Comparison of ENCODE assay signal across 22 cellular contexts in genomic region chr6:90126178-90126577, GRCh38.
DNase-seq lines count a peak whose midpoint lies in the region; ATAC-seq, FAIRE-seq and TF ChIP-seq lines count a peak whose summit lies in the region.
"Had no signal": no experiment of that assay in that cellular context is flagged by ENCODE, and none has a peak within 500 bp of the region (broad histone marks: within the 10 kb centered on the region; RNA-seq: fewer than 3 reads in every experiment).

No MANE protein-coding gene starts in this region.

- BruUV-seq in OCI-LY7 (replicated peaks; lab: Mats Ljungman, UMichigan) = no TSS peak

- no peaks in the 10 kb centered on the region for H3K9me3 Mint-ChIP-seq in stimulated activated naive CD8-positive, alpha-beta T cell treated with anti-CD3 and anti-CD28 coated beads, Interleukin-15, Interleukin-2, amounts not matched to agents 100 ng/mL and 50 ng/mL, for 24 hours
- H3K9me3 Mint-ChIP-seq in brain = peaks cover 0 to 4% (median 3%) of the 10 kb centered on the region in 5 experiments
- H3K9me3 Mint-ChIP-seq: activated CD4-positive, alpha-beta memory T cell treated with anti-CD3 and anti-CD28 coated beads for 36 hours; central memory CD8-positive, alpha-beta T cell had no signal

- peak overlapping the region; percentile 65 for H3K4me2 ChIP-seq in OCI-LY7 (ENCODE audit: low read length)
- H3K4me2 ChIP-seq: hepatocyte had no signal

- peak overlapping the region; percentile 42 for H3K4me3 Mint-ChIP-seq in stimulated activated naive CD8-positive, alpha-beta T cell treated with anti-CD3 and anti-CD28 coated beads, Interleukin-15, Interleukin-2, amounts not matched to agents 100 ng/mL and 50 ng/mL, for 24 hours
- no peak overlapping the region for H3K4me3 Mint-ChIP-seq in brain
- H3K4me3 Mint-ChIP-seq: activated CD4-positive, alpha-beta memory T cell treated with anti-CD3 and anti-CD28 coated beads for 36 hours; central memory CD8-positive, alpha-beta T cell had no signal

- FAIRE-seq in frontal cortex (lab: Jason Lieb, UNC) = no peak

- intact Hi-C loops in OCI-LY7 (cut with micrococcal nuclease; ENCODE audit: unreplicated experiment) = no loop called here
- intact Hi-C loops in aorta (cut with DNase I) = no loop called here

- no peak overlapping the region for H2AFZ ChIP-seq in OCI-LY7 (ENCODE audit: low read length)
- H2AFZ ChIP-seq: hepatocyte had no signal

- CTCF ChIA-PET in OCI-LY7 (lab: Charles Lee; ENCODE audit: unreplicated experiment) = interaction anchor here (0.6 kb wide), 1 partner anchor 170 kb away, joined by 3 read pairs; no protein-coding TSS in a partner anchor

- H3K36me3 ChIP-seq in OCI-LY7 (ENCODE audit: insufficient read depth, low read length) (peaks cover 50% of the 10 kb centered on the region), aorta (ENCODE audit: control insufficient read depth in 1 of 2, insufficient read depth in 2 of 2, low read length in 1 of 2) (no peaks in the 10 kb centered on the region)
- H3K36me3 ChIP-seq: HAP-1, prostate gland, stomach had no signal

- H3K27ac ChIP-seq in OCI-LY7 (ENCODE audit: low read depth, low read length, poor library complexity, severe bottlenecking) (peak overlapping the region; percentile 60), aorta (ENCODE audit: low read depth in 1 of 2, low read length in 2 of 2) (no peak overlapping the region)
- H3K27ac ChIP-seq: foreskin keratinocyte, hepatocyte, prostate gland, stomach had no signal

- WGBS in aorta, 2 donors = 19 to 20% methylated on average over 5 of the region's 5 CpGs

- peaks cover 11% of the 10 kb centered on the region; the same call in 1 of the 2 replicates for H4K20me1 ChIP-seq in OCI-LY7 (ENCODE audit: insufficient read depth, low read length)

- peaks cover 54% of the 10 kb centered on the region for H3K36me3 Mint-ChIP-seq in stimulated activated naive CD8-positive, alpha-beta T cell treated with anti-CD3 and anti-CD28 coated beads, Interleukin-15, Interleukin-2, amounts not matched to agents 100 ng/mL and 50 ng/mL, for 24 hours (ENCODE audit: low read depth)
- H3K36me3 Mint-ChIP-seq in brain = peaks cover 15% of the 10 kb centered on the region

- H3K4me3 ChIP-seq in OCI-LY7 (ENCODE audit: low read depth, low read length, poor library complexity, severe bottlenecking) (no peak overlapping the region), aorta (ENCODE audit: low read length in 2 of 2) (no peak overlapping the region)
- H3K4me3 ChIP-seq: HAP-1, hepatocyte, mucosa of descending colon, prostate gland, stomach had no signal

- peaks cover 76% of the 10 kb centered on the region for H3K4me1 Mint-ChIP-seq in stimulated activated naive CD8-positive, alpha-beta T cell treated with anti-CD3 and anti-CD28 coated beads, Interleukin-15, Interleukin-2, amounts not matched to agents 100 ng/mL and 50 ng/mL, for 24 hours (ENCODE audit: low read depth)
- H3K4me1 Mint-ChIP-seq in brain = peaks cover 50% of the 10 kb centered on the region

- no peak for DNase-seq in stimulated activated naive CD8-positive, alpha-beta T cell treated with anti-CD3 and anti-CD28 coated beads, Interleukin-15, Interleukin-2, amounts not matched to agents 100 U/mL and 50 U/mL, for 24 hours
- DNase-seq in OCI-LY7 (ENCODE audit: low spot score) = no peak
- DNase-seq in frontal cortex (ENCODE audit: low spot score in 2 of 2) = no peak
- DNase-seq in NCI-H2227 (lab: John Stamatoyannopoulos, UW; ENCODE audit: unreplicated experiment) = no peak
- DNase-seq in aorta = no peak
- DNase-seq: activated CD4-positive, alpha-beta memory T cell treated with anti-CD3 and anti-CD28 coated beads for 36 hours; foreskin keratinocyte; Kasumi-1; mucosa of descending colon; NCI-H1048; NCI-H2029; NCI-H510A treated with DMSO at 0.1 percent for 48 hours; stimulated activated CD4-positive, alpha-beta T cell treated with anti-CD3 and anti-CD28 coated beads, Interleukin-2, amount 100 ng/mL, for 24 hours; stomach; trophoblast cell had no signal

- H3K9me3 ChIP-seq in OCI-LY7 (ENCODE audit: low read length) (no peaks in the 10 kb centered on the region), aorta (ENCODE audit: control insufficient read depth, low read length) (no peaks in the 10 kb centered on the region)
- H3K9me3 ChIP-seq: HAP-1, mucosa of descending colon, prostate gland, stomach had no signal

- peak overlapping the region; percentile 37 for H3K27ac Mint-ChIP-seq in stimulated activated naive CD8-positive, alpha-beta T cell treated with anti-CD3 and anti-CD28 coated beads, Interleukin-15, Interleukin-2, amounts not matched to agents 100 ng/mL and 50 ng/mL, for 24 hours
- peak overlapping the region in 3 of 5 experiments; percentile 1 to 67 (median 14) for H3K27ac Mint-ChIP-seq in brain
- H3K27ac Mint-ChIP-seq: activated CD4-positive, alpha-beta memory T cell treated with anti-CD3 and anti-CD28 coated beads for 36 hours had no signal

- ATAC-seq in stimulated activated naive CD8-positive, alpha-beta T cell treated with anti-CD3 and anti-CD28 coated beads, Interleukin-15, Interleukin-2, amounts not matched to agents 100 U/mL and 50 U/mL, for 24 hours = no peak
- no peak for ATAC-seq in aorta (ENCODE audit: low FRiP score)
- ATAC-seq: foreskin keratinocyte, mucosa of descending colon, Right ventricle myocardium inferior had no signal

- POLR2A ChIA-PET in OCI-LY7 (lab: Charles Lee) = interaction anchor here (0.6 to 1.6 kb wide), 4 partner anchors 9 to 241 kb away, joined by 3 to 4 read pairs (median 3); no protein-coding TSS in a partner anchor

- H3K27me3 ChIP-seq in aorta (ENCODE audit: control insufficient read depth in 1 of 2, insufficient read depth in 2 of 2, low read length in 1 of 2) = no peaks in the 10 kb centered on the region
- H3K27me3 ChIP-seq: foreskin keratinocyte, hepatocyte, stomach had no signal

- no peaks in the 10 kb centered on the region for H3K27me3 Mint-ChIP-seq in stimulated activated naive CD8-positive, alpha-beta T cell treated with anti-CD3 and anti-CD28 coated beads, Interleukin-15, Interleukin-2, amounts not matched to agents 100 ng/mL and 50 ng/mL, for 24 hours
- no peaks in the 10 kb centered on the region for H3K27me3 Mint-ChIP-seq in brain
- H3K27me3 Mint-ChIP-seq: activated CD4-positive, alpha-beta memory T cell treated with anti-CD3 and anti-CD28 coated beads for 36 hours; central memory CD8-positive, alpha-beta T cell had no signal

- no peak for TF ChIP-seq CTCF in OCI-LY7 (conservative IDR thresholded peaks at IDR 0.05; ENCODE audit: low read length)
- TF ChIP-seq CTCF in brain (conservative IDR thresholded peaks at IDR 0.05) = no peak

- H3K79me2 ChIP-seq in OCI-LY7 (ENCODE audit: insufficient read depth, low read depth, low read length) = peaks cover 52% of the 10 kb centered on the region; the same call in 1 of the 2 replicates
- H3K79me2 ChIP-seq: hepatocyte had no signal

- peaks cover 68% of the 10 kb centered on the region for H3K4me1 ChIP-seq in OCI-LY7 (ENCODE audit: insufficient read depth, low read length, poor library complexity, severe bottlenecking)
- peaks cover 0 to 2% of the 10 kb centered on the region in 2 donors for H3K4me1 ChIP-seq in aorta (ENCODE audit: control insufficient read depth in 1 of 2, insufficient read depth in 2 of 2, low read length in 2 of 2)
- H3K4me1 ChIP-seq: HAP-1, prostate gland had no signal

- H3K9me2 ChIP-seq in OCI-LY7 (ENCODE audit: insufficient read depth, low read length) = no peaks in the 10 kb centered on the region
